ENCODE assay signal across 19 cellular contexts in the genomic region with DNA sequence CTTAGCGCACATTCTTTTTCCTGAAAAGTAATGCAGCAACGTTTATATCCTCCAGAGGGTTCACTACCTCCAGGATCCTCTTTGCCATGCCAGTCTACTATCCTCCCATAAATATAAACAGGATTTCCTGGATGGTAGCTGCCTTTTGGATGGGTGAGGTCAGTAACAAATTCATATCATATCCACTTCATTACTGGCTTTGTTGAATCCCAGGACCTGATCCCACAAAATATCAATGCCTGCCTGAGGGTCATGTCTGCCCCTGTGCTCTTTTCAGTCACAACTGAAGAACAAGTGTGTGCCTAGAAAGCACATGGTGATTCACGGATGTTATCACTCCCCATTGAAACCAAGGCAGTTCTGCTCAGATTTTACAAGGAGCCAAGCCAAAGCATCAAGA. TPM values are rescaled to one million over a fixed set of nuclear protein-coding genes. Genes with fewer than 3 reads are reported as not detected.
A peak's percentile ranks its signal among the peaks of the same experiment; 100 is the strongest.
DNase-seq lines count a peak whose midpoint lies in the region; ATAC-seq and TF ChIP-seq lines count a peak whose summit lies in the region.
"Had no signal": no experiment of that assay in that cellular context is flagged by ENCODE, and none has a peak within 500 bp of the region (broad histone marks: within the 10 kb centered on the region; RNA-seq: fewer than 3 reads in every experiment).

No MANE protein-coding gene starts in this region.

- H3K27ac ChIP-seq in PC-3 (ENCODE audit: low read length) (no peak overlapping the region), lower lobe of right lung (peak overlapping the region; percentile 7), subcutaneous abdominal adipose tissue (ENCODE audit: low read depth, low read length) (peak overlapping the region; percentile 43)

- POLR2A ChIA-PET in PC-3 (lab: Charles Lee; ENCODE audit: unreplicated experiment) = no interaction called here

- H3K27me3 ChIP-seq in PC-3 (ENCODE audit: low read length) = no peaks in the 10 kb centered on the region
- H3K27me3 ChIP-seq in lower lobe of right lung (ENCODE audit: low read depth) = no peaks in the 10 kb centered on the region
- H3K27me3 ChIP-seq in subcutaneous abdominal adipose tissue (ENCODE audit: control insufficient read depth in 5 of 5, insufficient read depth in 4 of 5, low read length in 5 of 5) = peaks cover 0 to 6% (median 0%) of the 10 kb centered on the region in 5 donors

- H3F3A ChIP-seq in PC-3 (ENCODE audit: low read length, unreplicated experiment) = peaks cover 3% of the 10 kb centered on the region

- H3K4me3 ChIP-seq in PC-3 (ENCODE audit: low read length) (no peak overlapping the region), lower lobe of right lung (no peak overlapping the region), subcutaneous abdominal adipose tissue (ENCODE audit: low read depth in 1 of 5, low read length in 5 of 5) (no peak overlapping the region)
- H3K4me3 ChIP-seq: GM12878 had no signal

- H3K4me2 ChIP-seq in PC-3 (ENCODE audit: low read length) = no peak overlapping the region

- H3K9me2 ChIP-seq in PC-3 (replicated peaks; ENCODE audit: low read length) = no peaks in the 10 kb centered on the region

- H3K9ac ChIP-seq in PC-3 (ENCODE audit: low read length) = no peak overlapping the region
- H3K9ac ChIP-seq in subcutaneous abdominal adipose tissue (ENCODE audit: low read length in 5 of 5) = no peak overlapping the region

- H2AFZ ChIP-seq in PC-3 (ENCODE audit: low read length) = no peak overlapping the region

- no TSS peak for BruUV-seq in PC-3 (replicated peaks; lab: Mats Ljungman, UMichigan)

- TF ChIP-seq CTCF in PC-3 (conservative IDR thresholded peaks at IDR 0.05; ENCODE audit: low read depth, low read length) (no peak; the same call in 1 of the 2 replicates), lower lobe of right lung (IDR thresholded peaks at IDR 0.05) (peak; percentile 13)

- no peaks in the 10 kb centered on the region for H3K9me3 ChIP-seq in PC-3 (ENCODE audit: low read length)
- H3K9me3 ChIP-seq in lower lobe of right lung = no peaks in the 10 kb centered on the region
- H3K9me3 ChIP-seq in subcutaneous abdominal adipose tissue (ENCODE audit: control insufficient read depth in 5 of 5, low read length in 5 of 5) = no peaks in the 10 kb centered on the region

- H3K79me2 ChIP-seq in PC-3 (ENCODE audit: low read length) = no peaks in the 10 kb centered on the region

- CTCF ChIA-PET in PC-3 (lab: Charles Lee) = interaction anchor here (0.6 kb wide), 1 partner anchor 23 kb away, joined by 3 read pairs; no protein-coding TSS in a partner anchor

- intact Hi-C loops in PC-3 (cut with micrococcal nuclease) = loop anchor here (1.0 to 5.0 kb wide), 3 partner anchors 36 to 99 kb away; no protein-coding TSS in a partner anchor
- intact Hi-C loops in lower lobe of right lung (cut with DNase I) = no loop called here

- DNase-seq in ELR (ENCODE audit: low read depth) (peak; percentile 34), PC-3 (peak; percentile 37), lower lobe of right lung (no peak), pons (ENCODE audit: low spot score) (no peak)
- no peak for DNase-seq in activated CD4-positive, alpha-beta T cell treated with anti-CD3 and anti-CD28 coated beads, Interleukin-2, amount 50 U/mL, for 48 hours
- DNase-seq: CD4-positive, alpha-beta T cell; DMS153; GF-D8; H7; NCI-H1694 treated with DMSO at 0.1 percent for 48 hours; NCI-H510A; NCI-H748 treated with DMSO at 0.1 percent for 48 hours; NK-92 treated with Interleukin-12 subunit alpha and Interleukin-12 subunit beta, amount 100 ng/mL, for 24 hours had no signal

- H4K20me1 ChIP-seq in PC-3 (ENCODE audit: low read length) = no peaks in the 10 kb centered on the region

- ATAC-seq in PC-3 (peak; percentile 12), lower lobe of right lung (peak in 1 of 2 donors; percentile 15), GM19395 (IDR thresholded peaks at IDR 0.05; ENCODE audit: unreplicated experiment) (no peak)
- ATAC-seq: GM12878, Right ventricle myocardium inferior had no signal

- H3K4me1 ChIP-seq in PC-3 (ENCODE audit: insufficient read depth, low read length) (peaks cover 40% of the 10 kb centered on the region), lower lobe of right lung (peaks cover 40% of the 10 kb centered on the region), subcutaneous abdominal adipose tissue (ENCODE audit: control insufficient read depth in 5 of 5, insufficient read depth in 5 of 5, low read length in 5 of 5) (peaks cover 0 to 31% (median 5%) of the 10 kb centered on the region in 5 donors)

- H3K36me3 ChIP-seq in PC-3 (ENCODE audit: low read depth, low read length) = no peaks in the 10 kb centered on the region
- H3K36me3 ChIP-seq in lower lobe of right lung = peaks cover 50% of the 10 kb centered on the region
- peaks cover 0 to 31% (median 7%) of the 10 kb centered on the region in 5 donors for H3K36me3 ChIP-seq in subcutaneous abdominal adipose tissue (ENCODE audit: control insufficient read depth in 5 of 5, insufficient read depth in 5 of 5, low read length in 5 of 5)

RNA-seq across cellular contexts. Expression of a gene that starts 30.3 kb away (rescaled TPM):
- 0.75 and 1.6 TPM in 2 replicates for total RNA-seq in PC-3 (2014; rRNA removed)
- 238 TPM for total RNA-seq in lower lobe of right lung
- total RNA-seq: B cell; CD4-positive, alpha-beta T cell; LHCN-M2 had no signal

Comparison
In these comparisons a context has a peak if more than half of its experiments do, and no peak if none do; other contexts are left out.
1. DNase-seq: peak in ELR (single experiment) and PC-3 (single experiment); none in lower lobe of right lung (single experiment), pons (single experiment) and activated CD4-positive, alpha-beta T cell treated with anti-CD3 and anti-CD28 coated beads, Interleukin-2, amount 50 U/mL, for 48 hours (0 of 2).
2. RNA of a gene that starts 30.3 kb away (total RNA-seq): 238 TPM in lower lobe of right lung (single experiment); 0.75 to 1.6 TPM in PC-3; every median in the first group is over 10 times any median in the second.